Comparison of ENCODE assay signal across 15 cellular contexts in genomic region chr6:15515226-15515625, GRCh38.
DNase-seq lines count a peak whose midpoint lies in the region; ATAC-seq and TF ChIP-seq lines count a peak whose summit lies in the region.
"Had no signal": no experiment of that assay in that cellular context is flagged by ENCODE, and none has a peak within 500 bp of the region (broad histone marks: within the 10 kb centered on the region; RNA-seq: fewer than 3 reads in every experiment).

No MANE protein-coding gene starts in this region.

- no peak for TF ChIP-seq CTCF in right atrium auricular region (IDR thresholded peaks at IDR 0.05)
- TF ChIP-seq CTCF in WTC11 (IDR thresholded peaks at IDR 0.05): no peak
- TF ChIP-seq CTCF in type B pancreatic cell (conservative IDR thresholded peaks at IDR 0.05): no peak

- H3K27me3 Mint-ChIP-seq in WTC11 (ENCODE audit: low read depth) (no peaks in the 10 kb centered on the region), memory B cell (no peaks in the 10 kb centered on the region), type B pancreatic cell (no peaks in the 10 kb centered on the region)

- intact Hi-C loops in left cardiac atrium (cut with DNase I): loop anchor here in 1 of 2 donors (5.0 kb wide), 1 partner anchor 107 kb away; no protein-coding TSS in a partner anchor

- H3K27ac ChIP-seq in right atrium auricular region: peak overlapping the region; percentile 18 to 48
- H3K27ac ChIP-seq: hepatocyte, sigmoid colon, vagina had no signal

- peaks cover 40% of the 10 kb centered on the region for H3K36me3 ChIP-seq in right atrium auricular region

- no peaks in the 10 kb centered on the region for H3K9me3 Mint-ChIP-seq in WTC11
- H3K9me3 Mint-ChIP-seq in memory B cell: no peaks in the 10 kb centered on the region
- no peaks in the 10 kb centered on the region for H3K9me3 Mint-ChIP-seq in type B pancreatic cell

- H3K4me1 Mint-ChIP-seq in WTC11 (peaks cover 11% of the 10 kb centered on the region), memory B cell (peaks cover 2% of the 10 kb centered on the region), type B pancreatic cell (ENCODE audit: unreplicated experiment) (peaks cover 4% of the 10 kb centered on the region)

- CTCF ChIA-PET in WTC11 (lab: Charles Lee): no interaction called here

- ATAC-seq in left cardiac atrium (no peak), WTC11 (no peak), memory B cell (ENCODE audit: low read depth) (no peak), HG03457 (IDR thresholded peaks at IDR 0.05; ENCODE audit: unreplicated experiment) (no peak), GM19395 (IDR thresholded peaks at IDR 0.05; ENCODE audit: unreplicated experiment) (no peak)
- ATAC-seq: K562 had no signal

- no peak overlapping the region for H3K4me3 Mint-ChIP-seq in WTC11
- no peak overlapping the region for H3K4me3 Mint-ChIP-seq in memory B cell
- H3K4me3 Mint-ChIP-seq in type B pancreatic cell: no peak overlapping the region

- H3K27me3 ChIP-seq in right atrium auricular region: no peaks in the 10 kb centered on the region
- H3K27me3 ChIP-seq: hepatocyte, sigmoid colon, vagina had no signal

- H3K36me3 Mint-ChIP-seq in WTC11: peaks cover 87% of the 10 kb centered on the region
- peaks cover 45% of the 10 kb centered on the region for H3K36me3 Mint-ChIP-seq in memory B cell
- peaks cover 40% of the 10 kb centered on the region for H3K36me3 Mint-ChIP-seq in type B pancreatic cell

- no peak for DNase-seq in right atrium auricular region (ENCODE audit: low spot score)
- DNase-seq in left cardiac atrium: no peak
- no peak for DNase-seq in WTC11 (ENCODE audit: low spot score)
- no peak for DNase-seq in memory B cell (ENCODE audit: low spot score in 2 of 2)
- DNase-seq in type B pancreatic cell (ENCODE audit: extremely low spot score, unreplicated experiment): no peak
- DNase-seq in iPS-NIHi7 (ENCODE audit: extremely low spot score): no peak
- DNase-seq: Caco-2, kidney glomerular epithelial cell, NCI-H187 treated with DMSO at 0.1 percent for 48 hours, sigmoid colon had no signal

- no peaks in the 10 kb centered on the region for H3K9me3 ChIP-seq in right atrium auricular region
- H3K9me3 ChIP-seq: Caco-2, sigmoid colon, vagina had no signal

- no peak overlapping the region for H3K4me3 ChIP-seq in right atrium auricular region
- H3K4me3 ChIP-seq: hepatocyte, K562, sigmoid colon, vagina had no signal

- POLR2A ChIA-PET in WTC11 (lab: Charles Lee): no interaction called here

- H3K4me1 ChIP-seq in right atrium auricular region: peaks cover 0 to 22% of the 10 kb centered on the region in 2 donors
- H3K4me1 ChIP-seq: Caco-2, sigmoid colon, vagina had no signal

- H3K27ac Mint-ChIP-seq in WTC11 (peak overlapping the region; percentile 60), memory B cell (peak overlapping the region; percentile 83), type B pancreatic cell (peak overlapping the region; percentile 46)

TF ChIP-seq in WTC11, 78 proteins besides CTCF, POLR2A, EP300 and RAD21:
- TF ChIP-seq ZMAT4 (CRISPR knock-in tag; IDR thresholded peaks at IDR 0.05) (no peak), ESRRA (CRISPR knock-in tag; IDR thresholded peaks at IDR 0.05; ENCODE audit: borderline replicate concordance) (no peak), USF2 (CRISPR knock-in tag; IDR thresholded peaks at IDR 0.05) (no peak), MYBL2 (CRISPR knock-in tag; IDR thresholded peaks at IDR 0.05) (no peak), CREM (CRISPR knock-in tag; IDR thresholded peaks at IDR 0.05) (no peak), PREB (CRISPR knock-in tag; IDR thresholded peaks at IDR 0.05; ENCODE audit: borderline replicate concordance) (no peak), SP1 (CRISPR knock-in tag; conservative IDR thresholded peaks at IDR 0.05) (no peak), AR (CRISPR knock-in tag; IDR thresholded peaks at IDR 0.05) (no peak), CBFB (CRISPR knock-in tag; IDR thresholded peaks at IDR 0.05; ENCODE audit: low read depth) (no peak), MXD4 (CRISPR knock-in tag; IDR thresholded peaks at IDR 0.05; ENCODE audit: borderline replicate concordance) (no peak), ZNF512 (CRISPR knock-in tag; IDR thresholded peaks at IDR 0.05; ENCODE audit: borderline replicate concordance) (no peak)
